ENCODE assay signal across 22 cellular contexts in genomic region chr10:44193156-44193555, GRCh38.
"Had no signal": no experiment of that assay in that cellular context is flagged by ENCODE, and none has a peak within 500 bp of the region (broad histone marks: within the 10 kb centered on the region; RNA-seq: fewer than 3 reads in every experiment).

No MANE protein-coding gene starts in this region.

- H3K9me3 ChIP-seq: esophagus squamous epithelium, sigmoid colon, tibial artery, upper lobe of right lung had no signal

- H2AFZ ChIP-seq: hepatocyte had no signal

- H3K9me3 Mint-ChIP-seq: natural killer cell treated with Interleukin-12 subunit alpha and Interleukin-12 subunit beta and Interleukin-15 and Interleukin-18, amount 100 ng/mL, for 72 hours had no signal

- H3K79me2 ChIP-seq: hepatocyte had no signal

- H3K27ac Mint-ChIP-seq: natural killer cell treated with Interleukin-12 subunit alpha and Interleukin-12 subunit beta and Interleukin-15 and Interleukin-18, amount 100 ng/mL, for 72 hours; stimulated activated effector memory CD8-positive, alpha-beta T cell treated with anti-CD3 and anti-CD28 coated beads, Interleukin-12 subunit alpha, Interleukin-12 subunit beta, amount 100 ng/mL, for 72 hours had no signal

- DNase-seq: effector memory CD4-positive, alpha-beta T cell; esophagus squamous epithelium; foreskin melanocyte; kidney; left cardiac atrium; left ventricle myocardium superior; mesenchymal stem cell; midbrain; posterior cingulate gyrus; sigmoid colon; stimulated activated CD4-positive, alpha-beta T cell treated with anti-CD3 and anti-CD28 coated beads, Interleukin-4, amount 100 ng/mL, for 1 hour; stimulated activated CD8-positive, alpha-beta memory T cell treated with anti-CD3 and anti-CD28 coated beads, Interleukin-4, amount 100 ng/mL, for 48 hours; stimulated activated naive CD8-positive, alpha-beta T cell treated with anti-CD3 and anti-CD28 coated beads, Interleukin-15, Interleukin-2, amounts not matched to agents 100 U/mL and 50 U/mL, for 24 hours; tibial artery; upper lobe of right lung had no signal

- FAIRE-seq: endometrium, kidney had no signal

- H3K27me3 ChIP-seq: esophagus squamous epithelium, hepatocyte, sigmoid colon, tibial artery, upper lobe of right lung had no signal

- H3K27ac ChIP-seq: epithelial cell of prostate, esophagus squamous epithelium, hepatocyte, sigmoid colon, upper lobe of right lung had no signal

- H3K4me1 ChIP-seq: upper lobe of right lung had no signal

- ATAC-seq: left cardiac atrium, left ventricle myocardium superior, upper lobe of right lung had no signal

- H3K4me2 ChIP-seq: hepatocyte, smooth muscle cell had no signal

- H3K4me3 ChIP-seq: esophagus squamous epithelium, hepatocyte, lung, sigmoid colon, smooth muscle cell, tibial artery, upper lobe of right lung had no signal

- H3K36me3 Mint-ChIP-seq: natural killer cell treated with Interleukin-12 subunit alpha and Interleukin-12 subunit beta and Interleukin-15 and Interleukin-18, amount 100 ng/mL, for 72 hours; stimulated activated effector memory CD8-positive, alpha-beta T cell treated with anti-CD3 and anti-CD28 coated beads, Interleukin-12 subunit alpha, Interleukin-12 subunit beta, amount 100 ng/mL, for 72 hours had no signal

- H3K36me3 ChIP-seq: esophagus squamous epithelium, sigmoid colon, tibial artery, upper lobe of right lung had no signal

- H3K4me1 Mint-ChIP-seq: stimulated activated effector memory CD8-positive, alpha-beta T cell treated with anti-CD3 and anti-CD28 coated beads, Interleukin-12 subunit alpha, Interleukin-12 subunit beta, amount 100 ng/mL, for 72 hours had no signal

- H3K4me3 Mint-ChIP-seq: natural killer cell treated with Interleukin-12 subunit alpha and Interleukin-12 subunit beta and Interleukin-15 and Interleukin-18, amount 100 ng/mL, for 72 hours; stimulated activated effector memory CD8-positive, alpha-beta T cell treated with anti-CD3 and anti-CD28 coated beads, Interleukin-12 subunit alpha, Interleukin-12 subunit beta, amount 100 ng/mL, for 72 hours had no signal
